Comparison of ENCODE assay signal across 8 cellular contexts in the genomic region with DNA sequence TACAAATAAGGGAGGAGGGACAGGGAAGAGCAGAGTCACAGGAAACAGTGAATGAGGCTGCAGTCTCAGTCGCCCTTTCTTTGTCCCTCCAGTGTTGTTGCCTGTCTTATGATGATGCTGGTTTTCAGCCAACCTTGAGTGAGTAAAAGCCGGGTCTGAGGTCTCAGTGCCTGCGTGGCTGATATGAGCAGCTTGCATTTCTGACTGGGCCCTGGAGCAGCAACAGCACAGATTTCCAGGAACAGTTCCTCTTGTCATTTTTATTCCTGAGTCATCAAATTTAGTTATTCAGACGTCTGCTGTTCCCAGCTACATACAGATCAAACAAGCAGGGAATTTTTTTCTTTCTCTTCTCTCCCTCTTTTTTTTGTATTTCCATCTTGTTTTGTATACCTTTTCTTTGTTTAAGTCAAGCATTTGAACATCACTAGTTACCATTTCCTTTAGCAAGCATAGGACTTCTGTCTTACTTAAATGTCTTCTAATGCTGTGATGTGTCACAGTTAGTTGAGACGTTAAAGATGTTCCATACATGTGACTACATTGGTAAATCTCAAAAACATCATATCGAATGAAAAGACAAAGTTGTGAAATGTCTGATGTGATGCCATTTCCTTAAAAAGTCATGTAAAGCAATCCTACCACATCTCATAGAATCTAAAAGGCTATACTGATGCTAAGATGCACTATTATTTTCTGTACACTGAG. TPM values are rescaled to one million over a fixed set of nuclear protein-coding genes. Genes with fewer than 3 reads are reported as not detected.
DNase-seq lines count a peak whose midpoint lies in the region; ATAC-seq and TF ChIP-seq lines count a peak whose summit lies in the region.

No MANE protein-coding gene starts in this region.

- peak in 1 of 5 donors; percentile 31 for DNase-seq in CD8-positive, alpha-beta memory T cell
- peak; percentile 32 for DNase-seq in NCI-H2227 (lab: John Stamatoyannopoulos, UW; ENCODE audit: unreplicated experiment)
- peak; percentile 41 to 75 for DNase-seq in ascending aorta (ENCODE audit: low spot score in 2 of 2)
- peak in 1 of 2 donors; percentile 71 for DNase-seq in left lung
- DNase-seq in stimulated activated naive CD8-positive, alpha-beta T cell treated with anti-CD3 and anti-CD28 coated beads, Interleukin-15, Interleukin-2, amounts not matched to agents 100 U/mL and 50 U/mL, for 24 hours: peak; percentile 33
- no peak for DNase-seq in germinal center (ENCODE audit: low spot score)
- no peak for DNase-seq in NCI-H2107 (lab: John Stamatoyannopoulos, UW)

- H3K4me1 Mint-ChIP-seq in CD8-positive, alpha-beta memory T cell: peaks cover 11 to 17% (median 14%) of the 10 kb centered on the region in 3 donors

- no peaks in the 10 kb centered on the region for H3K9me3 ChIP-seq in CD8-positive, alpha-beta memory T cell (ENCODE audit: low read length)
- H3K9me3 ChIP-seq in ascending aorta (no peaks in the 10 kb centered on the region), left lung (no peaks in the 10 kb centered on the region)

- H3K27ac Mint-ChIP-seq in CD8-positive, alpha-beta memory T cell: peak overlapping the region; percentile 11 to 89 (median 60)

- intact Hi-C loops in ascending aorta (cut with DNase I) (no loop called here), left lung (cut with DNase I) (no loop called here)

- H3K27ac ChIP-seq in CD8-positive, alpha-beta memory T cell (ENCODE audit: low read depth, low read length): no peak overlapping the region
- H3K27ac ChIP-seq in ascending aorta (peak overlapping the region in 1 of 2 donors; percentile 55), left lung (peak overlapping the region; percentile 76 to 79)

- H3K4me3 ChIP-seq in CD8-positive, alpha-beta memory T cell (ENCODE audit: low read length): no peak overlapping the region
- no peak overlapping the region for H3K4me3 ChIP-seq in ascending aorta
- no peak overlapping the region for H3K4me3 ChIP-seq in left lung

- H3K36me3 ChIP-seq in CD8-positive, alpha-beta memory T cell (ENCODE audit: insufficient read depth, low read length): no peaks in the 10 kb centered on the region
- no peaks in the 10 kb centered on the region for H3K36me3 ChIP-seq in ascending aorta
- no peaks in the 10 kb centered on the region for H3K36me3 ChIP-seq in left lung

- peaks cover 27% of the 10 kb centered on the region for H3K4me1 ChIP-seq in CD8-positive, alpha-beta memory T cell (ENCODE audit: insufficient read depth, low read length)
- H3K4me1 ChIP-seq in ascending aorta: peaks cover 0 to 4% of the 10 kb centered on the region in 2 donors
- H3K4me1 ChIP-seq in left lung: peaks cover 3 to 16% of the 10 kb centered on the region in 2 donors

- H3K4me3 Mint-ChIP-seq in CD8-positive, alpha-beta memory T cell: peak overlapping the region in 4 of 7 donors; percentile 4 to 62 (median 40)

- peaks cover 9 to 12% of the 10 kb centered on the region in 2 donors for H3K27me3 Mint-ChIP-seq in CD8-positive, alpha-beta memory T cell

- TF ChIP-seq CTCF in ascending aorta (IDR thresholded peaks at IDR 0.05): no peak
- no peak for TF ChIP-seq CTCF in left lung (IDR thresholded peaks at IDR 0.05)

- peaks cover 0 to 3% (median 0%) of the 10 kb centered on the region in 5 donors for H3K9me3 Mint-ChIP-seq in CD8-positive, alpha-beta memory T cell

- no peaks in the 10 kb centered on the region for H3K27me3 ChIP-seq in CD8-positive, alpha-beta memory T cell (ENCODE audit: insufficient read depth, low read length, poor library complexity, severe bottlenecking)
- H3K27me3 ChIP-seq in ascending aorta: no peaks in the 10 kb centered on the region
- no peaks in the 10 kb centered on the region for H3K27me3 ChIP-seq in left lung

- CTCF ChIA-PET in CD8-positive, alpha-beta memory T cell (lab: Charles Lee): no interaction called here

- H3K36me3 Mint-ChIP-seq in CD8-positive, alpha-beta memory T cell: peaks cover 0 to 8% (median 2%) of the 10 kb centered on the region in 3 donors

- POLR2A ChIA-PET in CD8-positive, alpha-beta memory T cell (lab: Charles Lee): no interaction called here

- peak; percentile 85 for ATAC-seq in left lung
- peak; percentile 94 for ATAC-seq in stimulated activated naive CD8-positive, alpha-beta T cell treated with anti-CD3 and anti-CD28 coated beads, Interleukin-15, Interleukin-2, amounts not matched to agents 100 U/mL and 50 U/mL, for 24 hours
- ATAC-seq in GM18870 (IDR thresholded peaks at IDR 0.05; ENCODE audit: unreplicated experiment): no peak

RNA-seq across cellular contexts. Expression of gene SLC16A10, which starts 26.6 kb away (rescaled TPM):
- total RNA-seq in CD8-positive, alpha-beta memory T cell: 1 to 10 TPM; 3.3 to 3.5 TPM
- polyA plus RNA-seq in CD8-positive, alpha-beta memory T cell: 2.2 TPM
- total RNA-seq in ascending aorta (7.8 TPM), left lung (1 to 10 TPM; 7.2 to 8.5 TPM)

Comparison
In these comparisons a context has a peak if more than half of its experiments do, and no peak if none do; other contexts are left out.
1. DNase-seq: peak in NCI-H2227 (single experiment), ascending aorta (2 of 2) and stimulated activated naive CD8-positive, alpha-beta T cell treated with anti-CD3 and anti-CD28 coated beads, Interleukin-15, Interleukin-2, amounts not matched to agents 100 U/mL and 50 U/mL, for 24 hours (single experiment); none in germinal center (single experiment) and NCI-H2107 (single experiment).